ENCODE assay signal across 1 cellular context in the genomic region with DNA sequence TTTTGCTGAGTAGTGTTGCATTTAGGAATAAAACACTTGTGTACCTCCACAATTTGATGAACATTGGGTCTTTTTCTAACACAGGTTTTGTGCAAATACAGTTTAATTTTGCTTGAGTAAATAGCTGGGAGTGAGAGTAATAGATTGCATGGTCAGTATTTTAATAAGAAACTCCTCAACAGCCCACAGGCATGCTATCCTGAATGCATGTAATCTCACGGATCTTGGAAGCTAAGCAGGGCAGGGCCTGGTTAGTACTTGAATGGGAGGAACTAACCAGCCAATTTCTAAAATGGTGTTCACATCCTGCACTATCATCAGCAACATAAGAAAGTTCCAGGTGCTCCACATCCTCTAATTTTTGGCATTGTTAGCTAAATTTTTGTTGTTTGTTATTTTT.
TF ChIP-seq lines count a peak whose summit lies in the region.

No MANE protein-coding gene starts in this region.

TF ChIP-seq in GM23338, 12 proteins besides CTCF, POLR2A, EP300 and RAD21 (continued from another document):
- TF ChIP-seq, protein P1, sequence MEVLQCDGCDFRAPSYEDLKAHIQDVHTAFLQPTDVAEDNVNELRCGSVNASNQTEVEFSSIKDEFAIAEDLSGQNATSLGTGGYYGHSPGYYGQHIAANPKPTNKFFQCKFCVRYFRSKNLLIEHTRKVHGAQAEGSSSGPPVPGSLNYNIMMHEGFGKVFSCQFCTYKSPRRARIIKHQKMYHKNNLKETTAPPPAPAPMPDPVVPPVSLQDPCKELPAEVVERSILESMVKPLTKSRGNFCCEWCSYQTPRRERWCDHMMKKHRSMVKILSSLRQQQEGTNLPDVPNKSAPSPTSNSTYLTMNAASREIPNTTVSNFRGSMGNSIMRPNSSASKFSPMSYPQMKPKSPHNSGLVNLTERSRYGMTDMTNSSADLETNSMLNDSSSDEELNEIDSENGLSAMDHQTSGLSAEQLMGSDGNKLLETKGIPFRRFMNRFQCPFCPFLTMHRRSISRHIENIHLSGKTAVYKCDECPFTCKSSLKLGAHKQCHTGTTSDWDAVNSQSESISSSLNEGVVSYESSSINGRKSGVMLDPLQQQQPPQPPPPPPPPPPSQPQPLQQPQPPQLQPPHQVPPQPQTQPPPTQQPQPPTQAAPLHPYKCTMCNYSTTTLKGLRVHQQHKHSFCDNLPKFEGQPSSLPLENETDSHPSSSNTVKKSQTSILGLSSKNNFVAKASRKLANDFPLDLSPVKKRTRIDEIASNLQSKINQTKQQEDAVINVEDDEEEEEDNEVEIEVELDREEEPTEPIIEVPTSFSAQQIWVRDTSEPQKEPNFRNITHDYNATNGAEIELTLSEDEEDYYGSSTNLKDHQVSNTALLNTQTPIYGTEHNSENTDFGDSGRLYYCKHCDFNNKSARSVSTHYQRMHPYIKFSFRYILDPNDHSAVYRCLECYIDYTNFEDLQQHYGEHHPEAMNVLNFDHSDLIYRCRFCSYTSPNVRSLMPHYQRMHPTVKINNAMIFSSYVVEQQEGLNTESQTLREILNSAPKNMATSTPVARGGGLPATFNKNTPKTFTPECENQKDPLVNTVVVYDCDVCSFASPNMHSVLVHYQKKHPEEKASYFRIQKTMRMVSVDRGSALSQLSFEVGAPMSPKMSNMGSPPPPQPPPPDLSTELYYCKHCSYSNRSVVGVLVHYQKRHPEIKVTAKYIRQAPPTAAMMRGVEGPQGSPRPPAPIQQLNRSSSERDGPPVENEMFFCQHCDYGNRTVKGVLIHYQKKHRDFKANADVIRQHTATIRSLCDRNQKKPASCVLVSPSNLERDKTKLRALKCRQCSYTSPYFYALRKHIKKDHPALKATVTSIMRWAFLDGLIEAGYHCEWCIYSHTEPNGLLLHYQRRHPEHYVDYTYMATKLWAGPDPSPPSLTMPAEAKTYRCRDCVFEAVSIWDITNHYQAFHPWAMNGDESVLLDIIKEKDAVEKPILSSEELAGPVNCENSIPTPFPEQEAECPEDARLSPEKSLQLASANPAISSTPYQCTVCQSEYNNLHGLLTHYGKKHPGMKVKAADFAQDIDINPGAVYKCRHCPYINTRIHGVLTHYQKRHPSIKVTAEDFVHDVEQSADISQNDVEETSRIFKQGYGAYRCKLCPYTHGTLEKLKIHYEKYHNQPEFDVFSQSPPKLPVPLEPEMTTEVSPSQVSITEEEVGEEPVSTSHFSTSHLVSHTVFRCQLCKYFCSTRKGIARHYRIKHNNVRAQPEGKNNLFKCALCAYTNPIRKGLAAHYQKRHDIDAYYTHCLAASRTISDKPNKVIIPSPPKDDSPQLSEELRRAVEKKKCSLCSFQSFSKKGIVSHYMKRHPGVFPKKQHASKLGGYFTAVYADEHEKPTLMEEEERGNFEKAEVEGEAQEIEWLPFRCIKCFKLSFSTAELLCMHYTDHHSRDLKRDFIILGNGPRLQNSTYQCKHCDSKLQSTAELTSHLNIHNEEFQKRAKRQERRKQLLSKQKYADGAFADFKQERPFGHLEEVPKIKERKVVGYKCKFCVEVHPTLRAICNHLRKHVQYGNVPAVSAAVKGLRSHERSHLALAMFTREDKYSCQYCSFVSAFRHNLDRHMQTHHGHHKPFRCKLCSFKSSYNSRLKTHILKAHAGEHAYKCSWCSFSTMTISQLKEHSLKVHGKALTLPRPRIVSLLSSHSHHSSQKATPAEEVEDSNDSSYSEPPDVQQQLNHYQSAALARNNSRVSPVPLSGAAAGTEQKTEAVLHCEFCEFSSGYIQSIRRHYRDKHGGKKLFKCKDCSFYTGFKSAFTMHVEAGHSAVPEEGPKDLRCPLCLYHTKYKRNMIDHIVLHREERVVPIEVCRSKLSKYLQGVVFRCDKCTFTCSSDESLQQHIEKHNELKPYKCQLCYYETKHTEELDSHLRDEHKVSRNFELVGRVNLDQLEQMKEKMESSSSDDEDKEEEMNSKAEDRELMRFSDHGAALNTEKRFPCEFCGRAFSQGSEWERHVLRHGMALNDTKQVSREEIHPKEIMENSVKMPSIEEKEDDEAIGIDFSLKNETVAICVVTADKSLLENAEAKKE (CRISPR knock-in tag; IDR thresholded peaks at IDR 0.05), result no peak
